Comparison of ENCODE assay signal across 1 cellular context in the genomic region with DNA sequence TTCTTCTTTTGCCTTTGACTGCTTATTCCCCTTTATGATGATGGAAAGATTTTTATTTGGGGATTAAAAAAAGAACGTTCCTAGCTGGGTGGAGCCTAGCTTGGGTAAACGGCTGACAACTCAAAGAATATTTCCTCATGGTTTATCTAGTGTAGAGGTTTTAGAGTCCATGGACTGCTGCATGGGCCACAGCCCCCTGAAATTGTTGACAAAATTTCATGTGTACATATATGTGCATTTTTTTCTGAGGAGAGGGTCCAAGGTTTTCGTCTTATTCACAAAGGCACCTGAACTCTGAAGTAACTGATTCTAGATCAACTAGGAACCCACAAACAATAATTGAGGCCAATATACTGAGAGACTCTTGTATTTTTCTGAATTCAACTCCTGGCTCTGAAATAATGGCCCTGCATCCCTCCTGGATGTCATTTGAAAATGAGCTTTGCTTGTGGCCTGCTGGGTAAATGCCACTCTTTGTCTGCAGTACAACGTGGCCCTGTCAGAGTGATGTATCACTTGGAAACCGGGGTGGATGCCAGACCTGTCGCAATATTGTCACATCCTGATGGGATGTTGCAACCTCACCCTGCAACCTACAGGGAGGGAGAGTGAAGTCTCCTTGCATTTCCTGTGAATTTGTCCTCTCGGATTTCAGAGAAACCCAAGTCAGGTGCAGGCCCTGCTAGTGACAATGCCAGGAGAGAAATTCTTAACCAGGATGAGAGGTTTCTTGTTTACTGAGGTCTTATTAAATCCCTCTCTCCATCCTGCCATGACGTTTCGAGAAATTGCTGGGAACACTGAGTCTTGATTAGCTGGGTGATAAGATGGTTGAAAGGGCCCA.
TF ChIP-seq lines count a peak whose summit lies in the region.

No MANE protein-coding gene starts in this region.

TF ChIP-seq in liver, 16 proteins besides CTCF, POLR2A, EP300 and RAD21 (continued from another document):
- TF ChIP-seq SP1 (IDR thresholded peaks at IDR 0.05) (peak; percentile 89), TAF1 (conservative IDR thresholded peaks at IDR 0.05) (peak; percentile 58), YY1 (IDR thresholded peaks at IDR 0.05) (peak; percentile 72), FOXA2 (IDR thresholded peaks at IDR 0.05) (peak; percentile 74), HNF4A (conservative IDR thresholded peaks at IDR 0.05) (peak; percentile 70 to 86), GABPA (IDR thresholded peaks at IDR 0.05 in 1 of 2, conservative IDR thresholded peaks at IDR 0.05 in 1 of 2) (peak in 1 of 2 donors; percentile 26), HNF4G (IDR thresholded peaks at IDR 0.05) (peak; percentile 19), RXRA (IDR thresholded peaks at IDR 0.05) (peak; percentile 58 to 90)
- TF ChIP-seq, protein P1, sequence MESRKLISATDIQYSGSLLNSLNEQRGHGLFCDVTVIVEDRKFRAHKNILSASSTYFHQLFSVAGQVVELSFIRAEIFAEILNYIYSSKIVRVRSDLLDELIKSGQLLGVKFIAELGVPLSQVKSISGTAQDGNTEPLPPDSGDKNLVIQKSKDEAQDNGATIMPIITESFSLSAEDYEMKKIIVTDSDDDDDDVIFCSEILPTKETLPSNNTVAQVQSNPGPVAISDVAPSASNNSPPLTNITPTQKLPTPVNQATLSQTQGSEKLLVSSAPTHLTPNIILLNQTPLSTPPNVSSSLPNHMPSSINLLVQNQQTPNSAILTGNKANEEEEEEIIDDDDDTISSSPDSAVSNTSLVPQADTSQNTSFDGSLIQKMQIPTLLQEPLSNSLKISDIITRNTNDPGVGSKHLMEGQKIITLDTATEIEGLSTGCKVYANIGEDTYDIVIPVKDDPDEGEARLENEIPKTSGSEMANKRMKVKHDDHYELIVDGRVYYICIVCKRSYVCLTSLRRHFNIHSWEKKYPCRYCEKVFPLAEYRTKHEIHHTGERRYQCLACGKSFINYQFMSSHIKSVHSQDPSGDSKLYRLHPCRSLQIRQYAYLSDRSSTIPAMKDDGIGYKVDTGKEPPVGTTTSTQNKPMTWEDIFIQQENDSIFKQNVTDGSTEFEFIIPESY (IDR thresholded peaks at IDR 0.05) = peak; percentile 85
